Comparison of ENCODE assay signal across 1 cellular context in genomic region chr20:64101731-64102621, GRCh38.
TF ChIP-seq lines count a peak whose summit lies in the region.

No MANE protein-coding gene starts in this region.

TF ChIP-seq in HepG2, 621 proteins besides CTCF, POLR2A, EP300 and RAD21 (continues in another document):
- TF ChIP-seq FOXC1 (CRISPR knock-in tag; IDR thresholded peaks at IDR 0.05; ENCODE audit: borderline replicate concordance), result no peak; the same call in 1 of the 2 replicates
- no peak for TF ChIP-seq IRF1 (CRISPR knock-in tag; IDR thresholded peaks at IDR 0.05; ENCODE audit: low read depth)
- TF ChIP-seq, protein P1, sequence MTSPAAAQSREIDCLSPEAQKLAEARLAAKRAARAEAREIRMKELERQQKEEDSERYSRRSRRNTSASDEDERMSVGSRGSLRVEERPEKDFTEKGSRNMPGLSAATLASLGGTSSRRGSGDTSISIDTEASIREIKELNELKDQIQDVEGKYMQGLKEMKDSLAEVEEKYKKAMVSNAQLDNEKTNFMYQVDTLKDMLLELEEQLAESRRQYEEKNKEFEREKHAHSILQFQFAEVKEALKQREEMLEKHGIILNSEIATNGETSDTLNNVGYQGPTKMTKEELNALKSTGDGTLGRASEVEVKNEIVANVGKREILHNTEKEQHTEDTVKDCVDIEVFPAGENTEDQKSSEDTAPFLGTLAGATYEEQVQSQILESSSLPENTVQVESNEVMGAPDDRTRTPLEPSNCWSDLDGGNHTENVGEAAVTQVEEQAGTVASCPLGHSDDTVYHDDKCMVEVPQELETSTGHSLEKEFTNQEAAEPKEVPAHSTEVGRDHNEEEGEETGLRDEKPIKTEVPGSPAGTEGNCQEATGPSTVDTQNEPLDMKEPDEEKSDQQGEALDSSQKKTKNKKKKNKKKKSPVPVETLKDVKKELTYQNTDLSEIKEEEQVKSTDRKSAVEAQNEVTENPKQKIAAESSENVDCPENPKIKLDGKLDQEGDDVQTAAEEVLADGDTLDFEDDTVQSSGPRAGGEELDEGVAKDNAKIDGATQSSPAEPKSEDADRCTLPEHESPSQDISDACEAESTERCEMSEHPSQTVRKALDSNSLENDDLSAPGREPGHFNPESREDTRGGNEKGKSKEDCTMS (CRISPR knock-in tag; conservative IDR thresholded peaks at IDR 0.05), result no peak
- no peak for TF ChIP-seq LCORL (IDR thresholded peaks at IDR 0.05)
- TF ChIP-seq LCORL (CRISPR knock-in tag; IDR thresholded peaks at IDR 0.05), result 0 out of 2 replicates have a peak, but pooled peaks have one; percentile 14
- TF ChIP-seq NONO (IDR thresholded peaks at IDR 0.05), result no peak
- TF ChIP-seq NONO (CRISPR knock-in tag; conservative IDR thresholded peaks at IDR 0.05), result no peak; the same call in 1 of the 2 replicates
- TF ChIP-seq KDM2A (CRISPR knock-in tag; IDR thresholded peaks at IDR 0.05; ENCODE audit: borderline replicate concordance, low read depth), result peak; percentile 88; the same call in 1 of the 2 replicates
- peak; percentile 61 for TF ChIP-seq SALL1 (CRISPR knock-in tag; IDR thresholded peaks at IDR 0.05)
- no peak for TF ChIP-seq NR3C1 (CRISPR knock-in tag; IDR thresholded peaks at IDR 0.05)
- TF ChIP-seq PHF5A (CRISPR knock-in tag; IDR thresholded peaks at IDR 0.05; ENCODE audit: low read depth, unreplicated experiment), result no peak
- TF ChIP-seq ATF7-NPFF (CRISPR knock-in tag; IDR thresholded peaks at IDR 0.05; ENCODE audit: low read depth), result peak; percentile 72; the same call in 1 of the 2 replicates
- TF ChIP-seq RNF2 (conservative IDR thresholded peaks at IDR 0.05; ENCODE audit: low read depth), result no peak
- no peak for TF ChIP-seq POLR2G (IDR thresholded peaks at IDR 0.05; ENCODE audit: low read depth, low read length)
- TF ChIP-seq ZNF235 (CRISPR knock-in tag; IDR thresholded peaks at IDR 0.05; ENCODE audit: borderline replicate concordance), result no peak
- no peak for TF ChIP-seq ZSCAN31 (CRISPR knock-in tag; IDR thresholded peaks at IDR 0.05; ENCODE audit: low read depth)
- no peak for TF ChIP-seq ZNF335 (CRISPR knock-in tag; IDR thresholded peaks at IDR 0.05)
- no peak for TF ChIP-seq ZIK1 (CRISPR knock-in tag; IDR thresholded peaks at IDR 0.05; ENCODE audit: borderline replicate concordance, low read depth)
- TF ChIP-seq ELF3 (CRISPR knock-in tag; IDR thresholded peaks at IDR 0.05), result no peak
- TF ChIP-seq, protein P2, sequence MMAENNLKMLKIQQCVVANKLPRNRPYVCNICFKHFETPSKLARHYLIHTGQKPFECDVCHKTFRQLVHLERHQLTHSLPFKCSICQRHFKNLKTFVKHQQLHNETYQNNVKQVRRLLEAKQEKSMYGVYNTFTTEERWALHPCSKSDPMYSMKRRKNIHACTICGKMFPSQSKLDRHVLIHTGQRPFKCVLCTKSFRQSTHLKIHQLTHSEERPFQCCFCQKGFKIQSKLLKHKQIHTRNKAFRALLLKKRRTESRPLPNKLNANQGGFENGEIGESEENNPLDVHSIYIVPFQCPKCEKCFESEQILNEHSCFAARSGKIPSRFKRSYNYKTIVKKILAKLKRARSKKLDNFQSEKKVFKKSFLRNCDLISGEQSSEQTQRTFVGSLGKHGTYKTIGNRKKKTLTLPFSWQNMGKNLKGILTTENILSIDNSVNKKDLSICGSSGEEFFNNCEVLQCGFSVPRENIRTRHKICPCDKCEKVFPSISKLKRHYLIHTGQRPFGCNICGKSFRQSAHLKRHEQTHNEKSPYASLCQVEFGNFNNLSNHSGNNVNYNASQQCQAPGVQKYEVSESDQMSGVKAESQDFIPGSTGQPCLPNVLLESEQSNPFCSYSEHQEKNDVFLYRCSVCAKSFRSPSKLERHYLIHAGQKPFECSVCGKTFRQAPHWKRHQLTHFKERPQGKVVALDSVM (CRISPR knock-in tag; IDR thresholded peaks at IDR 0.05), result no peak
- peak; percentile 69; the same call in 1 of the 2 replicates for TF ChIP-seq ZNF768 (CRISPR knock-in tag; IDR thresholded peaks at IDR 0.05)
- TF ChIP-seq HDAC2 (CRISPR knock-in tag; IDR thresholded peaks at IDR 0.05), result no peak
- TF ChIP-seq, protein P3, sequence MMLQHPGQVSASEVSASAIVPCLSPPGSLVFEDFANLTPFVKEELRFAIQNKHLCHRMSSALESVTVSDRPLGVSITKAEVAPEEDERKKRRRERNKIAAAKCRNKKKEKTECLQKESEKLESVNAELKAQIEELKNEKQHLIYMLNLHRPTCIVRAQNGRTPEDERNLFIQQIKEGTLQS (CRISPR knock-in tag; IDR thresholded peaks at IDR 0.05), result no peak
- no peak for TF ChIP-seq ZNF567 (CRISPR knock-in tag; IDR thresholded peaks at IDR 0.05; ENCODE audit: borderline replicate concordance)
- no peak for TF ChIP-seq NKX3-1 (CRISPR knock-in tag; IDR thresholded peaks at IDR 0.05)
- no peak for TF ChIP-seq CHD2 (IDR thresholded peaks at IDR 0.05; ENCODE audit: low read depth, low read length)
- TF ChIP-seq ZNF451 (CRISPR knock-in tag; IDR thresholded peaks at IDR 0.05), result no peak
- TF ChIP-seq, protein P4, sequence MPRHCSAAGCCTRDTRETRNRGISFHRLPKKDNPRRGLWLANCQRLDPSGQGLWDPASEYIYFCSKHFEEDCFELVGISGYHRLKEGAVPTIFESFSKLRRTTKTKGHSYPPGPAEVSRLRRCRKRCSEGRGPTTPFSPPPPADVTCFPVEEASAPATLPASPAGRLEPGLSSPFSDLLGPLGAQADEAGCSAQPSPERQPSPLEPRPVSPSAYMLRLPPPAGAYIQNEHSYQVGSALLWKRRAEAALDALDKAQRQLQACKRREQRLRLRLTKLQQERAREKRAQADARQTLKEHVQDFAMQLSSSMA (CRISPR knock-in tag; IDR thresholded peaks at IDR 0.05), result no peak
- TF ChIP-seq SOX6 (IDR thresholded peaks at IDR 0.05), result no peak
- no peak for TF ChIP-seq SOX6 (CRISPR knock-in tag; IDR thresholded peaks at IDR 0.05)
- no peak for TF ChIP-seq ZMAT3 (CRISPR knock-in tag; conservative IDR thresholded peaks at IDR 0.05)
- TF ChIP-seq KDM1A (CRISPR knock-in tag; IDR thresholded peaks at IDR 0.05), result no peak
- no peak for TF ChIP-seq FOXP1 (IDR thresholded peaks at IDR 0.05)
- no peak for TF ChIP-seq FOXP1 (CRISPR knock-in tag; IDR thresholded peaks at IDR 0.05)
- TF ChIP-seq ZNF484 (CRISPR knock-in tag; IDR thresholded peaks at IDR 0.05; ENCODE audit: borderline replicate concordance, low read depth), result no peak
- no peak for TF ChIP-seq ZNF280D (CRISPR knock-in tag; IDR thresholded peaks at IDR 0.05)
- TF ChIP-seq CBX5 (CRISPR knock-in tag; IDR thresholded peaks at IDR 0.05; ENCODE audit: borderline replicate concordance), result no peak
- no peak for TF ChIP-seq TEF (CRISPR knock-in tag; IDR thresholded peaks at IDR 0.05)
- TF ChIP-seq GLMP (CRISPR knock-in tag; IDR thresholded peaks at IDR 0.05; ENCODE audit: borderline replicate concordance), result no peak
- TF ChIP-seq ZNF124 (CRISPR knock-in tag; IDR thresholded peaks at IDR 0.05), result no peak
- no peak for TF ChIP-seq TBP (CRISPR knock-in tag; IDR thresholded peaks at IDR 0.05)
- no peak for TF ChIP-seq KMT2A (CRISPR knock-in tag; IDR thresholded peaks at IDR 0.05)
- peak; percentile 45; the same call in 1 of the 2 replicates for TF ChIP-seq ISL2 (CRISPR knock-in tag; IDR thresholded peaks at IDR 0.05)
- no peak for TF ChIP-seq TEAD3 (CRISPR knock-in tag; optimal IDR thresholded peaks at IDR 0.05; ENCODE audit: borderline replicate concordance)
- TF ChIP-seq RBM22 (optimal IDR thresholded peaks at IDR 0.05; ENCODE audit: low read length), result no peak
- TF ChIP-seq ZFP41 (CRISPR knock-in tag; IDR thresholded peaks at IDR 0.05; ENCODE audit: borderline replicate concordance), result no peak
- TF ChIP-seq, protein P5, sequence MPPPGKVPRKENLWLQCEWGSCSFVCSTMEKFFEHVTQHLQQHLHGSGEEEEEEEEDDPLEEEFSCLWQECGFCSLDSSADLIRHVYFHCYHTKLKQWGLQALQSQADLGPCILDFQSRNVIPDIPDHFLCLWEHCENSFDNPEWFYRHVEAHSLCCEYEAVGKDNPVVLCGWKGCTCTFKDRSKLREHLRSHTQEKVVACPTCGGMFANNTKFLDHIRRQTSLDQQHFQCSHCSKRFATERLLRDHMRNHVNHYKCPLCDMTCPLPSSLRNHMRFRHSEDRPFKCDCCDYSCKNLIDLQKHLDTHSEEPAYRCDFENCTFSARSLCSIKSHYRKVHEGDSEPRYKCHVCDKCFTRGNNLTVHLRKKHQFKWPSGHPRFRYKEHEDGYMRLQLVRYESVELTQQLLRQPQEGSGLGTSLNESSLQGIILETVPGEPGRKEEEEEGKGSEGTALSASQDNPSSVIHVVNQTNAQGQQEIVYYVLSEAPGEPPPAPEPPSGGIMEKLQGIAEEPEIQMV (CRISPR knock-in tag; IDR thresholded peaks at IDR 0.05; ENCODE audit: low read depth), result no peak
- TF ChIP-seq ZNF337 (CRISPR knock-in tag; IDR thresholded peaks at IDR 0.05; ENCODE audit: borderline replicate concordance, low read depth), result no peak
- TF ChIP-seq NFYC (CRISPR knock-in tag; IDR thresholded peaks at IDR 0.05), result no peak
- TF ChIP-seq ZBTB25 (CRISPR knock-in tag; IDR thresholded peaks at IDR 0.05), result no peak
- no peak for TF ChIP-seq BCL6 (CRISPR knock-in tag; IDR thresholded peaks at IDR 0.05)
- no peak for TF ChIP-seq TCF7L2 (IDR thresholded peaks at IDR 0.05; ENCODE audit: low read depth, low read length)
- TF ChIP-seq NFE2L1 (CRISPR knock-in tag; IDR thresholded peaks at IDR 0.05; ENCODE audit: borderline replicate concordance), result no peak
- TF ChIP-seq, protein P6, sequence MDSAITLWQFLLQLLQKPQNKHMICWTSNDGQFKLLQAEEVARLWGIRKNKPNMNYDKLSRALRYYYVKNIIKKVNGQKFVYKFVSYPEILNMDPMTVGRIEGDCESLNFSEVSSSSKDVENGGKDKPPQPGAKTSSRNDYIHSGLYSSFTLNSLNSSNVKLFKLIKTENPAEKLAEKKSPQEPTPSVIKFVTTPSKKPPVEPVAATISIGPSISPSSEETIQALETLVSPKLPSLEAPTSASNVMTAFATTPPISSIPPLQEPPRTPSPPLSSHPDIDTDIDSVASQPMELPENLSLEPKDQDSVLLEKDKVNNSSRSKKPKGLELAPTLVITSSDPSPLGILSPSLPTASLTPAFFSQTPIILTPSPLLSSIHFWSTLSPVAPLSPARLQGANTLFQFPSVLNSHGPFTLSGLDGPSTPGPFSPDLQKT (CRISPR knock-in tag; IDR thresholded peaks at IDR 0.05; ENCODE audit: borderline replicate concordance), result no peak
- TF ChIP-seq, protein P7, sequence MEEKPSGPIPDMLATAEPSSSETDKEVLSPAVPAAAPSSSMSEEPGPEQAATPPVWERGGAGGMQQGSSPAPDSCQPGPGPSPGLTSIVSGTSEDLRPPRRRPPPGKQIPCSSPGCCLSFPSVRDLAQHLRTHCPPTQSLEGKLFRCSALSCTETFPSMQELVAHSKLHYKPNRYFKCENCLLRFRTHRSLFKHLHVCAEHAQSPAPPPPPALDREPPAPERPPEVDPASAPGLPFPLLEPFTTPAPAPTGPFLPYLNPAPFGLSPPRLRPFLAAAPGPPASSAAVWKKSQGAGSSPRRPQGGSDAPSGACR (CRISPR knock-in tag; IDR thresholded peaks at IDR 0.05), result no peak
- no peak for TF ChIP-seq NFYB (CRISPR knock-in tag; IDR thresholded peaks at IDR 0.05)
- TF ChIP-seq RXRA (CRISPR knock-in tag; IDR thresholded peaks at IDR 0.05), result no peak; the same call in 1 of the 2 replicates
- peak; percentile 76 for TF ChIP-seq AGO1 (IDR thresholded peaks at IDR 0.05; ENCODE audit: low read depth, low read length, poor library complexity, severe bottlenecking)
- TF ChIP-seq CCDC6 (CRISPR knock-in tag; IDR thresholded peaks at IDR 0.05), result no peak
